ENCODE assay signal across 9 cellular contexts in genomic region chr1:198520524-198521254, GRCh38. TPM values are rescaled to one million over a fixed set of nuclear protein-coding genes. Genes with fewer than 3 reads are reported as not detected.
DNase-seq lines count a peak whose midpoint lies in the region; ATAC-seq and TF ChIP-seq lines count a peak whose summit lies in the region.
"Had no signal": no experiment of that assay in that cellular context is flagged by ENCODE, and none has a peak within 500 bp of the region (broad histone marks: within the 10 kb centered on the region; RNA-seq: fewer than 3 reads in every experiment).

No MANE protein-coding gene starts in this region.

- H3K9me3 Mint-ChIP-seq in effector memory CD8-positive, alpha-beta T cell: no peaks in the 10 kb centered on the region

- H3K4me3 ChIP-seq in BE2C (ENCODE audit: low read depth, low read length): no peak overlapping the region

- H3K36me3 ChIP-seq in BE2C: no peaks in the 10 kb centered on the region

- peak overlapping the region; percentile 78 to 96 for H3K27ac Mint-ChIP-seq in effector memory CD8-positive, alpha-beta T cell

- H3K27me3 Mint-ChIP-seq in effector memory CD8-positive, alpha-beta T cell: no peaks in the 10 kb centered on the region

- no peaks in the 10 kb centered on the region for H3K27me3 ChIP-seq in BE2C

- no peak for DNase-seq in effector memory CD8-positive, alpha-beta T cell
- no peak for DNase-seq in BE2C
- DNase-seq in NCI-H524 (lab: John Stamatoyannopoulos, UW): no peak
- no peak for DNase-seq in NCI-H2107 treated with DMSO at 0.1 percent for 48 hours (lab: John Stamatoyannopoulos, UW; ENCODE audit: unreplicated experiment)
- no peak for DNase-seq in stimulated activated naive CD4-positive, alpha-beta T cell treated with Interleukin-2 at 50 U/mL for 16 hours (lab: John Stamatoyannopoulos, UW)

- ATAC-seq in GM18502 (IDR thresholded peaks at IDR 0.05; ENCODE audit: poor library complexity, unreplicated experiment) (peak; percentile 93), GM21515 (IDR thresholded peaks at IDR 0.05; ENCODE audit: unreplicated experiment) (peak; percentile 90), HG03457 (IDR thresholded peaks at IDR 0.05; ENCODE audit: unreplicated experiment) (peak; percentile 88)
- peak; percentile 73 for ATAC-seq in effector memory CD8-positive, alpha-beta T cell (replicated peaks)
- ATAC-seq: Right ventricle myocardium inferior had no signal

- peak overlapping the region; percentile 65 to 80 for H3K4me3 Mint-ChIP-seq in effector memory CD8-positive, alpha-beta T cell

- no peaks in the 10 kb centered on the region for H3K9me3 ChIP-seq in BE2C

- peaks cover 2% of the 10 kb centered on the region; the same call in 1 of the 2 replicates for H3K4me1 ChIP-seq in BE2C

- H3K4me1 Mint-ChIP-seq in effector memory CD8-positive, alpha-beta T cell (ENCODE audit: low read depth in 2 of 2): peaks cover 38 to 70% of the 10 kb centered on the region in 2 donors

- H3K36me3 Mint-ChIP-seq in effector memory CD8-positive, alpha-beta T cell (ENCODE audit: insufficient read depth): peaks cover 16% of the 10 kb centered on the region

- no peak for TF ChIP-seq CTCF in BE2C (IDR thresholded peaks at IDR 0.05; ENCODE audit: low read depth, low read length)

RNA-seq across cellular contexts. Expression of gene ATP6V1G3, which starts 19.8 kb away (rescaled TPM):
- not detected for polyA plus RNA-seq in BE2C (2012; ENCODE audit: insufficient read depth, insufficient read length, low read depth)
